ENCODE assay signal across 1 cellular context in the genomic region with DNA sequence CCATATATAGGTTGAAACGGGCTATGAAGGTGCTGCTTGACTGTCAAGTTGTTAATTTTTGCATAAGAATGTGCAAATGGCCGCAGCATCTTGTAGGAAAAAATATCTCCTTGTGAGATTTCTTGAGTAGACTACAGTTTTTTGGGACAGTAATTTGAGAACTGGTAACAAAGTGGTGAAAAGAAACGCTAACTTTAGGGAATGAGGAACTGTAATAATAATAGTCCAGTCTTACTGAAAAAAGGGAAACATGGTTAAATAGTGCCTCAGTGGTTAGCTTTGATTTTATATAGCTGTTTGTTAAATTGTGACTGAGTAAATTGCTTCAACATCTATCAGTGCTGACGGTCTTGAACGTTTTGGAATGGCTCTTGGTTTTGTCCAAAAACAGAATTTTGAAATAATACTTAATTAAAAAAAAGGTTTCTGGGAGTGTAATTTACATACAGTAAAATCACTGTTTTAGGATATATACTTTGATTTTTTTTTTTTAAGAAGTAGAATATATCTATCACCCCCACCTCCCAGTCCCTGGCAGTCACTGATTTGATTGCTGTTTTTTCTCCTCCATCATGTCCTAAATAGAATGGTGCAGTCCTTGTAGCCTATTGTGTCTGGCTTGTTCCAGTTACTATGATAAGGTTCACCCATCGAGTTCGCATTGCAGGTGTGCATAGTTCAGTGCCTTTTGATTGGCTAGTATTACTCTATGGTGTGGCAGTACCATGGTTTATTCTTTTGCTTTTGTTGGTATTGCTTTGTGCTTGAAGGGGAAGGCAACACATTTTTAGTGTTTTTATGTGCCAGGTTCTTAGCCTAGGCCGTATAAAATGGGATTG.
TF ChIP-seq lines count a peak whose summit lies in the region.

No MANE protein-coding gene starts in this region.

TF ChIP-seq in HepG2, 621 proteins besides CTCF, POLR2A, EP300 and RAD21:
- TF ChIP-seq ATF1 (CRISPR knock-in tag; IDR thresholded peaks at IDR 0.05) (0 out of 2 replicates have a peak, but pooled peaks have one; percentile 1), CSRNP1 (CRISPR knock-in tag; IDR thresholded peaks at IDR 0.05) (no peak), ZNF138 (CRISPR knock-in tag; IDR thresholded peaks at IDR 0.05; ENCODE audit: low read depth) (no peak), THAP11 (CRISPR knock-in tag; IDR thresholded peaks at IDR 0.05) (0 out of 2 replicates have a peak, but pooled peaks have one; percentile 14), ZNF331 (CRISPR knock-in tag; IDR thresholded peaks at IDR 0.05) (0 out of 2 replicates have a peak, but pooled peaks have one; percentile 27), NFYB (CRISPR knock-in tag; IDR thresholded peaks at IDR 0.05) (peak; percentile 57), RBFOX2 (IDR thresholded peaks at IDR 0.05; ENCODE audit: low read depth, low read length) (peak; percentile 52; the same call in 1 of the 2 replicates), NCOA1 (CRISPR knock-in tag; IDR thresholded peaks at IDR 0.05) (no peak), AGO2 (optimal IDR thresholded peaks at IDR 0.05; ENCODE audit: low read depth, low read length) (peak; percentile 47), HNF4A (CRISPR knock-in tag; IDR thresholded peaks at IDR 0.05) (0 out of 2 replicates have a peak, but pooled peaks have one; percentile 17), KMT2A (CRISPR knock-in tag; IDR thresholded peaks at IDR 0.05) (peak; percentile 43; the same call in 1 of the 2 replicates), NFYC (CRISPR knock-in tag; IDR thresholded peaks at IDR 0.05) (0 out of 2 replicates have a peak, but pooled peaks have one; percentile 13), CREM (IDR thresholded peaks at IDR 0.05) (no peak), CREM (CRISPR knock-in tag; IDR thresholded peaks at IDR 0.05) (no peak), BCL6 (CRISPR knock-in tag; IDR thresholded peaks at IDR 0.05) (peak; percentile 31; the same call in 1 of the 2 replicates), GATAD2A (CRISPR knock-in tag; IDR thresholded peaks at IDR 0.05) (0 out of 2 replicates have a peak, but pooled peaks have one; percentile 29), HDAC2 (CRISPR knock-in tag; IDR thresholded peaks at IDR 0.05) (peak; percentile 30; the same call in 1 of the 2 replicates), SAP130 (CRISPR knock-in tag; IDR thresholded peaks at IDR 0.05; ENCODE audit: low read depth) (peak; percentile 45), RBM22 (optimal IDR thresholded peaks at IDR 0.05; ENCODE audit: low read length) (peak; percentile 90), ASH2L (IDR thresholded peaks at IDR 0.05; ENCODE audit: insufficient read length, low read depth, low read length) (peak; percentile 21)
- TF ChIP-seq, protein P1, sequence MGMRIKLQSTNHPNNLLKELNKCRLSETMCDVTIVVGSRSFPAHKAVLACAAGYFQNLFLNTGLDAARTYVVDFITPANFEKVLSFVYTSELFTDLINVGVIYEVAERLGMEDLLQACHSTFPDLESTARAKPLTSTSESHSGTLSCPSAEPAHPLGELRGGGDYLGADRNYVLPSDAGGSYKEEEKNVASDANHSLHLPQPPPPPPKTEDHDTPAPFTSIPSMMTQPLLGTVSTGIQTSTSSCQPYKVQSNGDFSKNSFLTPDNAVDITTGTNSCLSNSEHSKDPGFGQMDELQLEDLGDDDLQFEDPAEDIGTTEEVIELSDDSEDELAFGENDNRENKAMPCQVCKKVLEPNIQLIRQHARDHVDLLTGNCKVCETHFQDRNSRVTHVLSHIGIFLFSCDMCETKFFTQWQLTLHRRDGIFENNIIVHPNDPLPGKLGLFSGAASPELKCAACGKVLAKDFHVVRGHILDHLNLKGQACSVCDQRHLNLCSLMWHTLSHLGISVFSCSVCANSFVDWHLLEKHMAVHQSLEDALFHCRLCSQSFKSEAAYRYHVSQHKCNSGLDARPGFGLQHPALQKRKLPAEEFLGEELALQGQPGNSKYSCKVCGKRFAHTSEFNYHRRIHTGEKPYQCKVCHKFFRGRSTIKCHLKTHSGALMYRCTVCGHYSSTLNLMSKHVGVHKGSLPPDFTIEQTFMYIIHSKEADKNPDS (CRISPR knock-in tag; IDR thresholded peaks at IDR 0.05) = no peak
- TF ChIP-seq, protein P2, sequence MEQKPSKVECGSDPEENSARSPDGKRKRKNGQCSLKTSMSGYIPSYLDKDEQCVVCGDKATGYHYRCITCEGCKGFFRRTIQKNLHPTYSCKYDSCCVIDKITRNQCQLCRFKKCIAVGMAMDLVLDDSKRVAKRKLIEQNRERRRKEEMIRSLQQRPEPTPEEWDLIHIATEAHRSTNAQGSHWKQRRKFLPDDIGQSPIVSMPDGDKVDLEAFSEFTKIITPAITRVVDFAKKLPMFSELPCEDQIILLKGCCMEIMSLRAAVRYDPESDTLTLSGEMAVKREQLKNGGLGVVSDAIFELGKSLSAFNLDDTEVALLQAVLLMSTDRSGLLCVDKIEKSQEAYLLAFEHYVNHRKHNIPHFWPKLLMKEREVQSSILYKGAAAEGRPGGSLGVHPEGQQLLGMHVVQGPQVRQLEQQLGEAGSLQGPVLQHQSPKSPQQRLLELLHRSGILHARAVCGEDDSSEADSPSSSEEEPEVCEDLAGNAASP (CRISPR knock-in tag; IDR thresholded peaks at IDR 0.05; ENCODE audit: borderline replicate concordance) = 0 out of 2 replicates have a peak, but pooled peaks have one; percentile 4
TF ChIP-seq in HepG2: peak in this region for 16.
